In the genomic region with DNA sequence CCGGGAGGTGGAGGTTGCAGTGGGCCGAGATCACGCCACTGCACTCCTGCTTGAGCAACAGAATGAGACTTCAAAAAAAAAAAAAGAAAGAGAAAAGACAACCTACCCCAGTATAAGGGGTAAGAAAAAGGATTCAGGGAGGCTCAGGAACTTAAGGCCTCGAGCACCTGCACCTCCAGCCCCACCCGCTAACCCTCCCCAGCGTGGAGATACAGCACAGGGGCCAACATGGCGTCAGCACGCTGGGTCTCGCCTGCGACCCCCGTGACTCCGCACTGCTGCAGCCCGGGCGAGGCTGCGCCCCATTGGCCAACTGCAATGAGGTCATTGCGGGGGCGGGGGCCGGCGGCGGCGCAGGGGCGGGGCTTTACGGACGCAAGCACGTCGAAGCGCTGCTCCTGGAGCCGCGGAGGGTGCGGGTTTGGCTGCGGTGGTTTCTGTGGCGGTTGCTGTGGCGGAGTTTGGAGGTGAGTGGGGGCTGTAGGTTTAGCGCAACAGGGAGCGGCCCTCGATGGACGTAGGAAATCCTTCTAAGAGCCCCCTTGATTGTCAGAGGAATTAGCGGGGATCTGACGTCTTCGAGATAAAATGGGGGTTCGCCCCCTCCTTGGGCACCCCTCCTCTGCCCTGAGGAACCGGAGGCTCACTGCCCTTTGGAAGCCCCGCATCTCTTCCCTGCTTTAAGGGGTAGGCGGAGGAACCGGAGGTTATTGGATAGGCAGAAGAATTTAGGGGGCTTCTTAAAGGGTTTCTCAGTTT, we compare ENCODE assay signal across 8 cellular contexts. TPM values are rescaled to one million over a fixed set of nuclear protein-coding genes. Genes with fewer than 3 reads are reported as not detected.
A peak's percentile ranks its signal among the peaks of the same experiment; 100 is the strongest.
DNase-seq lines count a peak whose midpoint lies in the region; ATAC-seq and TF ChIP-seq lines count a peak whose summit lies in the region.

A gene (plus strand): TSS at position 382 of the 759 bp plus-strand sequence. CDS start 2,017 bp downstream, outside the sequence.

- no peak within 1 kb of the TSS for H4K91ac ChIP-seq in neuronal stem cell (ENCODE audit: low read depth, low read length, poor library complexity)

- no peak within 1 kb of the TSS for H3K4ac ChIP-seq in neuronal stem cell (ENCODE audit: low read length)

- intact Hi-C loops in activated naive CD4-positive, alpha-beta T cell treated with anti-CD3 and anti-CD28 coated beads for 36 hours (cut with micrococcal nuclease): loop anchor here (1.0 to 5.0 kb wide), 2 partner anchors 26 to 36 kb away; a partner anchor contains a TSS

- H2BK12ac ChIP-seq in neuronal stem cell (ENCODE audit: low read length): no peak within 1 kb of the TSS

- peak within 1 kb of the TSS; percentile 86 for H2AFZ ChIP-seq in neuronal stem cell (ENCODE audit: low read length)

- no peaks in the 10 kb centered on the region for H3K27me3 Mint-ChIP-seq in activated naive CD4-positive, alpha-beta T cell treated with anti-CD3 and anti-CD28 coated beads for 36 hours (ENCODE audit: low read depth)

- H3K4me3 Mint-ChIP-seq in activated naive CD4-positive, alpha-beta T cell treated with anti-CD3 and anti-CD28 coated beads for 36 hours: peak within 1 kb of the TSS; percentile 89

- no peak within 1 kb of the TSS for H3K14ac ChIP-seq in neuronal stem cell (ENCODE audit: low read length)

- H3K9ac ChIP-seq in neuronal stem cell (ENCODE audit: low read depth, low read length, poor library complexity) (peak within 1 kb of the TSS; percentile 46), subcutaneous abdominal adipose tissue (ENCODE audit: low read length in 5 of 5) (peak within 1 kb of the TSS; percentile 87 to 95 (median 92))

- H3K9me3 Mint-ChIP-seq in activated naive CD4-positive, alpha-beta T cell treated with anti-CD3 and anti-CD28 coated beads for 36 hours: no peaks in the 10 kb centered on the region

- TF ChIP-seq POLR2A in gastroesophageal sphincter (IDR thresholded peaks at IDR 0.05): peak; percentile 76 to 82

- peak within 1 kb of the TSS; percentile 8 for H2AK5ac ChIP-seq in neuronal stem cell (ENCODE audit: low read depth, low read length)

- H3K36me3 Mint-ChIP-seq in activated naive CD4-positive, alpha-beta T cell treated with anti-CD3 and anti-CD28 coated beads for 36 hours (ENCODE audit: low read depth): peaks cover 5% of the 10 kb centered on the region

- H3K27ac ChIP-seq in gastroesophageal sphincter (peak within 1 kb of the TSS; percentile 96 to 99 (median 98)), neuronal stem cell (replicated peaks; ENCODE audit: low read length) (peak within 1 kb of the TSS; percentile 16), subcutaneous abdominal adipose tissue (ENCODE audit: low read depth, low read length) (peak within 1 kb of the TSS; percentile 96)

- peak within 1 kb of the TSS; percentile 49 for H3K18ac ChIP-seq in neuronal stem cell (ENCODE audit: low read length)

- WGBS in gastroesophageal sphincter (ENCODE audit: low coverage in 1 of 2), 2 donors: 0% methylated on average over 9 of the region's 45 CpGs
- WGBS in neuronal stem cell (ENCODE audit: extremely low coverage in 2 of 2, insufficient read length in 2 of 2, insufficient replicate concordance in 1 of 2), 2 donors: no CpG with 5 or more reads among the region's 45 CpGs

- DNase-seq in DMS153 treated with DMSO at 0.1 percent for 48 hours (lab: John Stamatoyannopoulos, UW; ENCODE audit: unreplicated experiment) (peak; percentile 73), MG63 (peak; percentile 97), SK-N-DZ (ENCODE audit: low spot score) (peak; percentile 93), neuronal stem cell (ENCODE audit: low spot score) (peak; percentile 76)
- peak; percentile 96 for DNase-seq in activated naive CD4-positive, alpha-beta T cell treated with anti-CD3 and anti-CD28 coated beads for 36 hours

- TF ChIP-seq EP300 in gastroesophageal sphincter (IDR thresholded peaks at IDR 0.05): no peak

- no peak within 1 kb of the TSS for H4K8ac ChIP-seq in neuronal stem cell (ENCODE audit: low read depth, low read length)

- H3K4me3 ChIP-seq in MG63 (peak within 1 kb of the TSS; percentile 76), gastroesophageal sphincter (peak within 1 kb of the TSS; percentile 81 to 94), neuronal stem cell (ENCODE audit: low read length in 2 of 2) (peak within 1 kb of the TSS; percentile 77 to 81), subcutaneous abdominal adipose tissue (ENCODE audit: low read depth in 1 of 5, low read length in 5 of 5) (peak within 1 kb of the TSS; percentile 78 to 95 (median 89))

- H3K4me2 ChIP-seq in neuronal stem cell (ENCODE audit: insufficient read depth, low read length, poor library complexity, severe bottlenecking): peak within 1 kb of the TSS; percentile 51

- H3K27me3 ChIP-seq in MG63: no peaks in the 10 kb centered on the region
- H3K27me3 ChIP-seq in gastroesophageal sphincter: no peaks in the 10 kb centered on the region
- no peaks in the 10 kb centered on the region for H3K27me3 ChIP-seq in neuronal stem cell (ENCODE audit: control insufficient read depth in 3 of 3, insufficient read depth in 3 of 3, low read depth in 1 of 3, low read length in 3 of 3)
- no peaks in the 10 kb centered on the region for H3K27me3 ChIP-seq in subcutaneous abdominal adipose tissue (ENCODE audit: control insufficient read depth in 5 of 5, insufficient read depth in 4 of 5, low read length in 5 of 5)

- H3K23ac ChIP-seq in neuronal stem cell (ENCODE audit: low read depth, low read length, poor library complexity): peak within 1 kb of the TSS; percentile 80

- H3K4me1 ChIP-seq in gastroesophageal sphincter (peaks cover 8 to 54% (median 9%) of the 10 kb centered on the region in 3 donors), neuronal stem cell (ENCODE audit: control insufficient read depth in 2 of 2, insufficient read depth in 1 of 2, low read depth in 1 of 2, low read length in 2 of 2) (peaks cover 4 to 13% of the 10 kb centered on the region in 2 donors), subcutaneous abdominal adipose tissue (ENCODE audit: control insufficient read depth in 5 of 5, insufficient read depth in 5 of 5, low read length in 5 of 5) (peaks cover 3 to 49% (median 41%) of the 10 kb centered on the region in 5 donors)

- no peak within 1 kb of the TSS for H2BK120ac ChIP-seq in neuronal stem cell (ENCODE audit: low read depth, low read length)

- no peaks in the 10 kb centered on the region for H3K9me3 ChIP-seq in MG63
- H3K9me3 ChIP-seq in gastroesophageal sphincter: no peaks in the 10 kb centered on the region
- no peaks in the 10 kb centered on the region for H3K9me3 ChIP-seq in neuronal stem cell (replicated peaks in 1 of 2; ENCODE audit: control insufficient read depth in 2 of 2, insufficient read depth in 1 of 2, low read depth in 1 of 2, low read length in 2 of 2)
- H3K9me3 ChIP-seq in subcutaneous abdominal adipose tissue (ENCODE audit: control insufficient read depth in 5 of 5, low read length in 5 of 5): no peaks in the 10 kb centered on the region

- no peak within 1 kb of the TSS for H2BK5ac ChIP-seq in neuronal stem cell (ENCODE audit: low read length)

- no peak for TF ChIP-seq CTCF in gastroesophageal sphincter (IDR thresholded peaks at IDR 0.05)

- peak within 1 kb of the TSS; percentile 84 for H3K27ac Mint-ChIP-seq in activated naive CD4-positive, alpha-beta T cell treated with anti-CD3 and anti-CD28 coated beads for 36 hours

- no peak within 1 kb of the TSS for H2BK15ac ChIP-seq in neuronal stem cell (ENCODE audit: low read length)

- CTCF ChIA-PET in activated naive CD4-positive, alpha-beta T cell treated with anti-CD3 and anti-CD28 coated beads for 36 hours (lab: Charles Lee): interaction anchor here (1.2 kb wide), 1 partner anchor 59 kb away, joined by 3 read pairs; no protein-coding TSS in a partner anchor

- H3K79me1 ChIP-seq in neuronal stem cell (ENCODE audit: low read depth, low read length): no peaks in the 10 kb centered on the region

- ATAC-seq in GM21825 (IDR thresholded peaks at IDR 0.05; ENCODE audit: unreplicated experiment) (peak; percentile 66), gastroesophageal sphincter (peak; percentile 95)

- peaks cover 39% of the 10 kb centered on the region for H3K4me1 Mint-ChIP-seq in activated naive CD4-positive, alpha-beta T cell treated with anti-CD3 and anti-CD28 coated beads for 36 hours (ENCODE audit: low read depth)

- H3K36me3 ChIP-seq in MG63: peaks cover 28% of the 10 kb centered on the region
- peaks cover 0 to 27% of the 10 kb centered on the region in 2 donors for H3K36me3 ChIP-seq in gastroesophageal sphincter
- peaks cover 0 to 24% of the 10 kb centered on the region in 2 donors for H3K36me3 ChIP-seq in neuronal stem cell (replicated peaks in 1 of 2; ENCODE audit: control insufficient read depth in 2 of 2, insufficient read depth in 2 of 2, low read length in 2 of 2)
- H3K36me3 ChIP-seq in subcutaneous abdominal adipose tissue (ENCODE audit: control insufficient read depth in 5 of 5, insufficient read depth in 5 of 5, low read length in 5 of 5): peaks cover 0 to 21% (median 11%) of the 10 kb centered on the region in 5 donors

RNA-seq across cellular contexts. Expression of the gene that starts here (rescaled TPM):
- 15.9 and 28.0 TPM in 2 replicates for total RNA-seq in MG63 (2014; rRNA removed; shearing (Covaris generic); ENCODE audit: low replicate concordance)
- 26.9 and 27.5 TPM in 2 replicates for polyA plus RNA-seq in SK-N-DZ (2014; cell fraction: cytosol; rRNA removed)
- polyA plus RNA-seq in SK-N-DZ (2014; cell fraction: nucleus; rRNA removed): 49.7 and 84.7 TPM in 2 replicates
- total RNA-seq in activated naive CD4-positive, alpha-beta T cell treated with anti-CD3 and anti-CD28 coated beads for 36 hours: 10 to 100 TPM in 1 of 2 experiments, 1 to 10 TPM in 1; 9.9 to 10.3 TPM
- total RNA-seq in gastroesophageal sphincter: 10 to 100 TPM; 47.5 to 84.5 (median 65.4) TPM
- 25.0 TPM for polyA plus RNA-seq in neuronal stem cell (2013, experiment 1 of 2)
- polyA plus RNA-seq in neuronal stem cell (2013, experiment 2 of 2): 27.7 TPM

Comparison
In these comparisons a context has a peak if more than half of its experiments do, and no peak if none do; other contexts are left out.
1. Peak in every context shown above with its lines: DNase-seq, ATAC-seq, H3K4me3 ChIP-seq and H3K27ac ChIP-seq.
2. H3K27ac ChIP-seq: peak in every context shown above with its lines; median percentile 98 in gastroesophageal sphincter; 96 in subcutaneous abdominal adipose tissue; 16 in neuronal stem cell.